In genomic region chr10:49538381-49539319, GRCh38 we compare ENCODE assay signal across 1 cellular context.
TF ChIP-seq lines count a peak whose summit lies in the region.

Gene ERCC6, minus strand, starts transcription at chr10:49539121.

TF ChIP-seq in HepG2, 621 proteins besides CTCF, POLR2A, EP300 and RAD21 (continued from another document and continues in another):
- TF ChIP-seq ZBTB40 (IDR thresholded peaks at IDR 0.05) (peak; percentile 21; the same call in 1 of the 2 replicates), ZBTB40 (CRISPR knock-in tag; IDR thresholded peaks at IDR 0.05) (peak; percentile 56; the same call in 1 of the 2 replicates), ZNF749 (CRISPR knock-in tag; IDR thresholded peaks at IDR 0.05; ENCODE audit: borderline replicate concordance) (peak; percentile 92; the same call in 1 of the 2 replicates), BRCA1 (CRISPR knock-in tag; IDR thresholded peaks at IDR 0.05) (peak; percentile 86; the same call in 1 of the 2 replicates), CENPX (CRISPR knock-in tag; IDR thresholded peaks at IDR 0.05) (no peak), ZFP37 (CRISPR knock-in tag; IDR thresholded peaks at IDR 0.05; ENCODE audit: borderline replicate concordance) (peak; percentile 46; the same call in 1 of the 2 replicates), ZBTB7A (CRISPR knock-in tag; IDR thresholded peaks at IDR 0.05) (no peak), ZNF792 (CRISPR knock-in tag; IDR thresholded peaks at IDR 0.05) (no peak), MTA1 (CRISPR knock-in tag; IDR thresholded peaks at IDR 0.05; ENCODE audit: borderline replicate concordance) (peak; percentile 39; the same call in 1 of the 2 replicates), ZNF567 (CRISPR knock-in tag; IDR thresholded peaks at IDR 0.05; ENCODE audit: borderline replicate concordance) (0 out of 2 replicates have a peak, but pooled peaks have one; percentile 75), ZNF350 (CRISPR knock-in tag; IDR thresholded peaks at IDR 0.05; ENCODE audit: borderline replicate concordance, low read depth) (peak; percentile 87; the same call in 1 of the 2 replicates), PTBP1 (IDR thresholded peaks at IDR 0.05; ENCODE audit: low read depth, low read length, poor library complexity, severe bottlenecking) (no peak), ZFP41 (CRISPR knock-in tag; IDR thresholded peaks at IDR 0.05; ENCODE audit: borderline replicate concordance) (peak; percentile 54; the same call in 1 of the 2 replicates), HIVEP1 (CRISPR knock-in tag; IDR thresholded peaks at IDR 0.05) (peak; percentile 80), ATRX (CRISPR knock-in tag; IDR thresholded peaks at IDR 0.05; ENCODE audit: borderline replicate concordance) (no peak), ZNF207 (IDR thresholded peaks at IDR 0.05; ENCODE audit: borderline replicate concordance) (no peak), NFYC (CRISPR knock-in tag; IDR thresholded peaks at IDR 0.05) (peak; percentile 28; the same call in 1 of the 2 replicates), TCF7 (IDR thresholded peaks at IDR 0.05; ENCODE audit: low read depth) (no peak), SP5 (CRISPR knock-in tag; IDR thresholded peaks at IDR 0.05; ENCODE audit: borderline replicate concordance, low read depth) (peak; percentile 29; the same call in 1 of the 2 replicates), YEATS2 (CRISPR knock-in tag; IDR thresholded peaks at IDR 0.05; ENCODE audit: borderline replicate concordance) (peak; percentile 51; the same call in 1 of the 2 replicates), IRX3 (CRISPR knock-in tag; IDR thresholded peaks at IDR 0.05; ENCODE audit: borderline replicate concordance, low read depth) (no peak), ISX (CRISPR knock-in tag; conservative IDR thresholded peaks at IDR 0.05) (no peak), ZNF292 (CRISPR knock-in tag; IDR thresholded peaks at IDR 0.05; ENCODE audit: borderline replicate concordance, low read depth) (no peak; the same call in 1 of the 2 replicates), ZBTB20 (CRISPR knock-in tag; IDR thresholded peaks at IDR 0.05; ENCODE audit: borderline replicate concordance, low read depth) (peak; percentile 85), PHF20 (CRISPR knock-in tag; IDR thresholded peaks at IDR 0.05) (peak; percentile 82), CEBPG (CRISPR knock-in tag; IDR thresholded peaks at IDR 0.05) (no peak), ZNF264 (CRISPR knock-in tag; IDR thresholded peaks at IDR 0.05) (0 out of 2 replicates have a peak, but pooled peaks have one; percentile 22), ZNF816 (CRISPR knock-in tag; IDR thresholded peaks at IDR 0.05; ENCODE audit: borderline replicate concordance) (peak; percentile 37; the same call in 1 of the 2 replicates), TRIM24 (CRISPR knock-in tag; IDR thresholded peaks at IDR 0.05) (no peak), ZSCAN29 (CRISPR knock-in tag; conservative IDR thresholded peaks at IDR 0.05) (no peak), CREB3 (CRISPR knock-in tag; IDR thresholded peaks at IDR 0.05) (no peak; the same call in 1 of the 2 replicates), ZBTB14 (CRISPR knock-in tag; IDR thresholded peaks at IDR 0.05) (no peak; the same call in 1 of the 2 replicates), ZC3H4 (CRISPR knock-in tag; IDR thresholded peaks at IDR 0.05; ENCODE audit: borderline replicate concordance) (no peak), DR1 (CRISPR knock-in tag; IDR thresholded peaks at IDR 0.05) (peak; percentile 73), MED8 (CRISPR knock-in tag; IDR thresholded peaks at IDR 0.05; ENCODE audit: insufficient replicate concordance) (peak; percentile 72), REPIN1 (CRISPR knock-in tag; IDR thresholded peaks at IDR 0.05; ENCODE audit: borderline replicate concordance, low read depth) (peak; percentile 82; the same call in 1 of the 2 replicates)
- TF ChIP-seq, protein P1, sequence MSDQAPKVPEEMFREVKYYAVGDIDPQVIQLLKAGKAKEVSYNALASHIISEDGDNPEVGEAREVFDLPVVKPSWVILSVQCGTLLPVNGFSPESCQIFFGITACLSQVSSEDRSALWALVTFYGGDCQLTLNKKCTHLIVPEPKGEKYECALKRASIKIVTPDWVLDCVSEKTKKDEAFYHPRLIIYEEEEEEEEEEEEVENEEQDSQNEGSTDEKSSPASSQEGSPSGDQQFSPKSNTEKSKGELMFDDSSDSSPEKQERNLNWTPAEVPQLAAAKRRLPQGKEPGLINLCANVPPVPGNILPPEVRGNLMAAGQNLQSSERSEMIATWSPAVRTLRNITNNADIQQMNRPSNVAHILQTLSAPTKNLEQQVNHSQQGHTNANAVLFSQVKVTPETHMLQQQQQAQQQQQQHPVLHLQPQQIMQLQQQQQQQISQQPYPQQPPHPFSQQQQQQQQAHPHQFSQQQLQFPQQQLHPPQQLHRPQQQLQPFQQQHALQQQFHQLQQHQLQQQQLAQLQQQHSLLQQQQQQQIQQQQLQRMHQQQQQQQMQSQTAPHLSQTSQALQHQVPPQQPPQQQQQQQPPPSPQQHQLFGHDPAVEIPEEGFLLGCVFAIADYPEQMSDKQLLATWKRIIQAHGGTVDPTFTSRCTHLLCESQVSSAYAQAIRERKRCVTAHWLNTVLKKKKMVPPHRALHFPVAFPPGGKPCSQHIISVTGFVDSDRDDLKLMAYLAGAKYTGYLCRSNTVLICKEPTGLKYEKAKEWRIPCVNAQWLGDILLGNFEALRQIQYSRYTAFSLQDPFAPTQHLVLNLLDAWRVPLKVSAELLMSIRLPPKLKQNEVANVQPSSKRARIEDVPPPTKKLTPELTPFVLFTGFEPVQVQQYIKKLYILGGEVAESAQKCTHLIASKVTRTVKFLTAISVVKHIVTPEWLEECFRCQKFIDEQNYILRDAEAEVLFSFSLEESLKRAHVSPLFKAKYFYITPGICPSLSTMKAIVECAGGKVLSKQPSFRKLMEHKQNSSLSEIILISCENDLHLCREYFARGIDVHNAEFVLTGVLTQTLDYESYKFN (CRISPR knock-in tag; conservative IDR thresholded peaks at IDR 0.05) = peak; percentile 23; the same call in 1 of the 2 replicates
- TF ChIP-seq, protein P2, sequence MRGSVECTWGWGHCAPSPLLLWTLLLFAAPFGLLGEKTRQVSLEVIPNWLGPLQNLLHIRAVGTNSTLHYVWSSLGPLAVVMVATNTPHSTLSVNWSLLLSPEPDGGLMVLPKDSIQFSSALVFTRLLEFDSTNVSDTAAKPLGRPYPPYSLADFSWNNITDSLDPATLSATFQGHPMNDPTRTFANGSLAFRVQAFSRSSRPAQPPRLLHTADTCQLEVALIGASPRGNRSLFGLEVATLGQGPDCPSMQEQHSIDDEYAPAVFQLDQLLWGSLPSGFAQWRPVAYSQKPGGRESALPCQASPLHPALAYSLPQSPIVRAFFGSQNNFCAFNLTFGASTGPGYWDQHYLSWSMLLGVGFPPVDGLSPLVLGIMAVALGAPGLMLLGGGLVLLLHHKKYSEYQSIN (CRISPR knock-in tag; IDR thresholded peaks at IDR 0.05; ENCODE audit: borderline replicate concordance) = no peak
- TF ChIP-seq, protein P3, sequence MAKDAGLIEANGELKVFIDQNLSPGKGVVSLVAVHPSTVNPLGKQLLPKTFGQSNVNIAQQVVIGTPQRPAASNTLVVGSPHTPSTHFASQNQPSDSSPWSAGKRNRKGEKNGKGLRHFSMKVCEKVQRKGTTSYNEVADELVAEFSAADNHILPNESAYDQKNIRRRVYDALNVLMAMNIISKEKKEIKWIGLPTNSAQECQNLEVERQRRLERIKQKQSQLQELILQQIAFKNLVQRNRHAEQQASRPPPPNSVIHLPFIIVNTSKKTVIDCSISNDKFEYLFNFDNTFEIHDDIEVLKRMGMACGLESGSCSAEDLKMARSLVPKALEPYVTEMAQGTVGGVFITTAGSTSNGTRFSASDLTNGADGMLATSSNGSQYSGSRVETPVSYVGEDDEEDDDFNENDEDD (CRISPR knock-in tag; IDR thresholded peaks at IDR 0.05; ENCODE audit: borderline replicate concordance) = peak; percentile 82
- TF ChIP-seq, protein P4, sequence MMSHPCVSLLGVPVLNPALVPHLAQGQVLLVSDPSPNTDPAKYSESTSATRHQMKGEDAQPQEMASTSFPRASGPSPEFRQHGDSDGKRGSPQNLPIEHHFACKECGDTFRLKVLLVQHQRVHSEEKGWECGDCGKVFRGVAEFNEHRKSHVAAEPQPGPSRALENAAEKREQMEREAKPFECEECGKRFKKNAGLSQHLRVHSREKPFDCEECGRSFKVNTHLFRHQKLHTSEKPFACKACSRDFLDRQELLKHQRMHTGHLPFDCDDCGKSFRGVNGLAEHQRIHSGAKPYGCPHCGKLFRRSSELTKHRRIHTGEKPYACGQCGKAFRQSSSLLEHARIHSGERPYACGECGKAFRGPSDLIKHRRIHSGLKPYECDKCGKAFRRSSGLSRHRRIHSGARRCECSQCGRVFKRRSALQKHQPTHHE (CRISPR knock-in tag; IDR thresholded peaks at IDR 0.05; ENCODE audit: borderline replicate concordance) = peak; percentile 81
- TF ChIP-seq, protein P5, sequence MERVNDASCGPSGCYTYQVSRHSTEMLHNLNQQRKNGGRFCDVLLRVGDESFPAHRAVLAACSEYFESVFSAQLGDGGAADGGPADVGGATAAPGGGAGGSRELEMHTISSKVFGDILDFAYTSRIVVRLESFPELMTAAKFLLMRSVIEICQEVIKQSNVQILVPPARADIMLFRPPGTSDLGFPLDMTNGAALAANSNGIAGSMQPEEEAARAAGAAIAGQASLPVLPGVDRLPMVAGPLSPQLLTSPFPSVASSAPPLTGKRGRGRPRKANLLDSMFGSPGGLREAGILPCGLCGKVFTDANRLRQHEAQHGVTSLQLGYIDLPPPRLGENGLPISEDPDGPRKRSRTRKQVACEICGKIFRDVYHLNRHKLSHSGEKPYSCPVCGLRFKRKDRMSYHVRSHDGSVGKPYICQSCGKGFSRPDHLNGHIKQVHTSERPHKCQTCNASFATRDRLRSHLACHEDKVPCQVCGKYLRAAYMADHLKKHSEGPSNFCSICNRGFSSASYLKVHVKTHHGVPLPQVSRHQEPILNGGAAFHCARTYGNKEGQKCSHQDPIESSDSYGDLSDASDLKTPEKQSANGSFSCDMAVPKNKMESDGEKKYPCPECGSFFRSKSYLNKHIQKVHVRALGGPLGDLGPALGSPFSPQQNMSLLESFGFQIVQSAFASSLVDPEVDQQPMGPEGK (CRISPR knock-in tag; IDR thresholded peaks at IDR 0.05) = no peak; the same call in 1 of the 2 replicates
